In the genomic region with DNA sequence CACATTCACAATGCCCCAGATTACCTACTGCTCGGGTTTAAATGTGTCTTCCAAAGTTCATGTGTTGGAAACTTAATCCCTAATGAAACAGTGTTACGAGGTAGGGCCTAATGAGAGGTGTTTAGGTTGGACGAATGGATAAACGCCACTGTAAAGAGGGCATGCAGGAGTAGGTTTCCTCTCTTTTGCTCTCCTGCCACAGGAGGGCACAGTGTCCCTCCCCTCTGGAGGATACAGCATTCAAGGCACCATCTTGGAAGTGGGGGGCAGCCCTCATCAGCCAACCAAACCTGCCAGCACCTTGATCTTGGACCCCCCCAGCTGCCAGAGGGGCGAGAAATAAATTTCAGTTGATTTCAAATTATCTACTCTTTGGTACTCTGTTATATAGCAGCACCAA, we compare ENCODE assay signal across 20 cellular contexts.
DNase-seq lines count a peak whose midpoint lies in the region; ATAC-seq and TF ChIP-seq lines count a peak whose summit lies in the region.
"Had no signal": no experiment of that assay in that cellular context is flagged by ENCODE, and none has a peak within 500 bp of the region (broad histone marks: within the 10 kb centered on the region; RNA-seq: fewer than 3 reads in every experiment).

No MANE protein-coding gene starts in this region.

- no peaks in the 10 kb centered on the region for H3K4me1 ChIP-seq in HEK293 (ENCODE audit: control insufficient read depth, insufficient read depth, low read length)
- H3K4me1 ChIP-seq: HAP-1 had no signal

- H3K27ac ChIP-seq in HEK293 (ENCODE audit: extremely low read depth, low read depth, low read length): no peak overlapping the region
- H3K27ac ChIP-seq: cardiac muscle cell had no signal

- DNase-seq in BJ (ENCODE audit: low read depth) (no peak), RPMI7951 (ENCODE audit: low read depth) (peak; percentile 38), fibroblast of the aortic adventitia (ENCODE audit: low read depth) (no peak), SKM-1 treated with dmso at 0.1 percent for 144 hours (lab: John Stamatoyannopoulos, UW; ENCODE audit: unreplicated experiment) (no peak)
- no peak for DNase-seq in activated CD4-positive, CD25-positive, alpha-beta regulatory T cell treated with anti-CD3 and anti-CD28 coated beads, Interleukin-2, amount 50 U/mL, for 72 hours
- DNase-seq: CD8-positive, alpha-beta T cell; head of caudate nucleus; immature natural killer cell; MG63; naive thymus-derived CD4-positive, alpha-beta T cell; NCI-H1694; NCI-H226; SIG-M5; stimulated activated CD4-positive, alpha-beta T cell treated with anti-CD3 and anti-CD28 coated beads, Interleukin-2, amount 100 ng/mL, for 48 hours had no signal

- H3K9me3 ChIP-seq in HEK293 (ENCODE audit: control insufficient read depth, insufficient read depth, low read depth, low read length): no peaks in the 10 kb centered on the region
- H3K9me3 ChIP-seq: HAP-1, MG63 had no signal

- no peaks in the 10 kb centered on the region; the same call in 1 of the 2 replicates for H3K27me3 ChIP-seq in BJ (ENCODE audit: control insufficient read depth, insufficient read depth, low read length)
- H3K27me3 ChIP-seq: cardiac muscle cell, MG63 had no signal

- no peak overlapping the region for H3K4me3 ChIP-seq in BJ (ENCODE audit: low read depth, low read length)
- H3K4me3 ChIP-seq in HEK293 (ENCODE audit: low read depth, low read length): no peak overlapping the region
- no peak overlapping the region for H3K4me3 ChIP-seq in fibroblast of the aortic adventitia (ENCODE audit: low read depth, low read length)
- H3K4me3 ChIP-seq: cardiac muscle cell, HAP-1, MG63 had no signal

- H3K36me3 ChIP-seq in BJ (ENCODE audit: control insufficient read depth, insufficient read depth, low read length): no peaks in the 10 kb centered on the region
- no peaks in the 10 kb centered on the region for H3K36me3 ChIP-seq in HEK293 (ENCODE audit: control insufficient read depth in 2 of 2, insufficient read depth in 1 of 2, low read length in 2 of 2)
- H3K36me3 ChIP-seq: cardiac muscle cell, HAP-1, MG63 had no signal

- POLR2A ChIA-PET in BJ (lab: Charles Lee): no interaction called here
- POLR2A ChIA-PET in HEK293 (lab: Yijun Ruan, JAX): no interaction called here

- 0 out of 2 replicates have a peak, but pooled peaks have one; percentile 9 for TF ChIP-seq CTCF in BJ (IDR thresholded peaks at IDR 0.05; ENCODE audit: insufficient read depth, low read depth, low read length)
- TF ChIP-seq CTCF in HEK293 (tag by site-specific recombination; IDR thresholded peaks at IDR 0.05): 0 out of 2 replicates have a peak, but pooled peaks have one; percentile 9
- peak; percentile 4 for TF ChIP-seq CTCF in fibroblast of the aortic adventitia (IDR thresholded peaks at IDR 0.05; ENCODE audit: insufficient read depth, low read length)

- ATAC-seq in HG02642 (IDR thresholded peaks at IDR 0.05; ENCODE audit: poor library complexity, unreplicated experiment) (no peak), HG03439 (IDR thresholded peaks at IDR 0.05; ENCODE audit: unreplicated experiment) (no peak)
- ATAC-seq: activated T-helper 17 cell treated with anti-CD3 and anti-CD28 coated beads, Interleukin-2, amount 50 U/mL, for 72 hours; CD8-positive, alpha-beta T cell; naive thymus-derived CD4-positive, alpha-beta T cell had no signal

- CTCF ChIA-PET in BJ (lab: Yijun Ruan, JAX): interaction anchor here (1.1 to 1.2 kb wide), 2 partner anchors 43 to 165 kb away, joined by 4 read pairs; no protein-coding TSS in a partner anchor
- CTCF ChIA-PET in HEK293 (lab: Yijun Ruan, JAX): interaction anchor here (0.6 kb wide), 1 partner anchor 103 kb away, joined by 3 read pairs; no protein-coding TSS in a partner anchor

TF ChIP-seq in HEK293, 187 proteins besides CTCF, POLR2A, EP300 and RAD21:
- no peak for TF ChIP-seq ZBTB20 (tag by site-specific recombination; IDR thresholded peaks at IDR 0.05)
- TF ChIP-seq MZF1 (tag by site-specific recombination; IDR thresholded peaks at IDR 0.05; ENCODE audit: borderline replicate concordance): no peak
- TF ChIP-seq ZNF341 (tag by site-specific recombination; IDR thresholded peaks at IDR 0.05; ENCODE audit: low read depth): no peak
- no peak for TF ChIP-seq ZNF791 (tag by site-specific recombination; IDR thresholded peaks at IDR 0.05)
- TF ChIP-seq ZNF146 (tag by site-specific recombination; IDR thresholded peaks at IDR 0.05): no peak
- TF ChIP-seq, protein P1, sequence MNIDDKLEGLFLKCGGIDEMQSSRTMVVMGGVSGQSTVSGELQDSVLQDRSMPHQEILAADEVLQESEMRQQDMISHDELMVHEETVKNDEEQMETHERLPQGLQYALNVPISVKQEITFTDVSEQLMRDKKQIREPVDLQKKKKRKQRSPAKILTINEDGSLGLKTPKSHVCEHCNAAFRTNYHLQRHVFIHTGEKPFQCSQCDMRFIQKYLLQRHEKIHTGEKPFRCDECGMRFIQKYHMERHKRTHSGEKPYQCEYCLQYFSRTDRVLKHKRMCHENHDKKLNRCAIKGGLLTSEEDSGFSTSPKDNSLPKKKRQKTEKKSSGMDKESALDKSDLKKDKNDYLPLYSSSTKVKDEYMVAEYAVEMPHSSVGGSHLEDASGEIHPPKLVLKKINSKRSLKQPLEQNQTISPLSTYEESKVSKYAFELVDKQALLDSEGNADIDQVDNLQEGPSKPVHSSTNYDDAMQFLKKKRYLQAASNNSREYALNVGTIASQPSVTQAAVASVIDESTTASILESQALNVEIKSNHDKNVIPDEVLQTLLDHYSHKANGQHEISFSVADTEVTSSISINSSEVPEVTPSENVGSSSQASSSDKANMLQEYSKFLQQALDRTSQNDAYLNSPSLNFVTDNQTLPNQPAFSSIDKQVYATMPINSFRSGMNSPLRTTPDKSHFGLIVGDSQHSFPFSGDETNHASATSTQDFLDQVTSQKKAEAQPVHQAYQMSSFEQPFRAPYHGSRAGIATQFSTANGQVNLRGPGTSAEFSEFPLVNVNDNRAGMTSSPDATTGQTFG (tag by site-specific recombination; IDR thresholded peaks at IDR 0.05; ENCODE audit: borderline replicate concordance): no peak
- TF ChIP-seq ZNF114 (tag by site-specific recombination; IDR thresholded peaks at IDR 0.05): no peak
- TF ChIP-seq ZNF184 (tag by site-specific recombination; IDR thresholded peaks at IDR 0.05): no peak
- TF ChIP-seq MYNN (tag by site-specific recombination; IDR thresholded peaks at IDR 0.05; ENCODE audit: borderline replicate concordance): no peak
- no peak for TF ChIP-seq ZNF624 (tag by site-specific recombination; IDR thresholded peaks at IDR 0.05)
- TF ChIP-seq ZNF830 (tag by site-specific recombination; IDR thresholded peaks at IDR 0.05; ENCODE audit: low read depth): no peak
- TF ChIP-seq ZFP37 (tag by site-specific recombination; IDR thresholded peaks at IDR 0.05): no peak
- no peak for TF ChIP-seq ZNF707 (tag by site-specific recombination; IDR thresholded peaks at IDR 0.05)
- no peak for TF ChIP-seq ZNF776 (tag by site-specific recombination; IDR thresholded peaks at IDR 0.05; ENCODE audit: borderline replicate concordance)
- TF ChIP-seq BCL11B (tag by site-specific recombination; IDR thresholded peaks at IDR 0.05; ENCODE audit: low read depth): no peak
- no peak for TF ChIP-seq ZNF132 (tag by site-specific recombination; IDR thresholded peaks at IDR 0.05; ENCODE audit: borderline replicate concordance)
- no peak for TF ChIP-seq ZNF133 (tag by site-specific recombination; IDR thresholded peaks at IDR 0.05)
